Comparison of ENCODE assay signal across 8 cellular contexts in the genomic region with DNA sequence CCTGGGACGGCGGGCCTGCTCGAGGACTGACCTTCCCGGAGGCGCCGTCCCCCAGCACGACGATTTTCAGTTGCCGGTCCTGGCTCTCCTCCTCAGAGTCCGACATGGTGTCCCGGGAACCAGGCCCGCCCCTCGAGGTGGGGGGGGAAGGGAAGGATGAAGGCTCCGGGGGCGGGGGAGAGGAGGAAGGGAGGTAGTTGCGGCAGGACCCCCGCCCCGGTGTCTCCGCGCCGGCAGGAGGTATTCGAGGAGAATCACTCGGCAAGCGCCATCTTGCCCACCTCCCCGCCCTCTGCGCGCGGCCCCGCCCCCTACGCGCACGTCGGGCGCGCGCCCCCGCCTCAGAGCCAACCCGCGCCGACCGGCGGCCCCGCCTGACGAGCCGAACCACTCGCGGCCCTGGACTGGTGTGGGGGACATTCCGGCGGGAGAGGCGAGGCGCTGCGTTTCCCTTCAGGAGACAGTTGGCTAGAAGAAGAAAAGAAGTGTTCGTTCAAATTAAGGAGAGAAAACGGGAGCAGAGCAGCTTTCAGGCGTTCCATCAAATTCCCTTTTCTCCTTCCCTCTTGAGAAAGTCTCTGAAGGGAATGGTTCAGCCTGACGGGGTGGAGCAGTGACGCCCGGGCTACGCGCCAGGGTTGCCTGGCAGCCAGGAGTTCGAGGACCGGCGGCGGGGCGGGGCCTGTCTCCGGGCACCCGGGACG.
DNase-seq lines count a peak whose midpoint lies in the region; ATAC-seq and TF ChIP-seq lines count a peak whose summit lies in the region.

A gene (minus strand): TSS at position 296 of the 704 bp plus-strand sequence.

- peak; percentile 51; the same call in 1 of the 2 replicates for TF ChIP-seq EP300 in Ishikawa (IDR thresholded peaks at IDR 0.05; ENCODE audit: borderline replicate concordance)

- peak; percentile 93 for ATAC-seq in GM21619 (IDR thresholded peaks at IDR 0.05; ENCODE audit: unreplicated experiment)

- TF ChIP-seq RAD21 in Ishikawa (IDR thresholded peaks at IDR 0.05; ENCODE audit: low read depth), result no peak

- DNase-seq in DMS153 (lab: John Stamatoyannopoulos, UW), result peak; percentile 80
- DNase-seq in OCI-M2 (lab: John Stamatoyannopoulos, UW; ENCODE audit: unreplicated experiment), result peak; percentile 33
- peak; percentile 89 for DNase-seq in activated T-cell treated with anti-CD3 and anti-CD28 coated beads for 4 hours
- peak; percentile 84 for DNase-seq in epidermal melanocyte (ENCODE audit: insufficient read length, low spot score)
- peak; percentile 91 for DNase-seq in middle frontal gyrus (ENCODE audit: extremely low spot score, low spot score)
- peak; percentile 84 to 86 for DNase-seq in stimulated activated CD8-positive, alpha-beta memory T cell treated with anti-CD3 and anti-CD28 coated beads, Interleukin-2, amount 100 ng/mL, for 1 hour (ENCODE audit: low read depth in 2 of 2)

TF ChIP-seq in Ishikawa, 13 proteins besides CTCF, POLR2A, EP300 and RAD21:
- no peak for TF ChIP-seq TEAD4 (IDR thresholded peaks at IDR 0.05)
- TF ChIP-seq CEBPB (IDR thresholded peaks at IDR 0.05), result no peak
- TF ChIP-seq TCF12 (IDR thresholded peaks at IDR 0.05; ENCODE audit: low read depth), result no peak
- TF ChIP-seq, protein P1, sequence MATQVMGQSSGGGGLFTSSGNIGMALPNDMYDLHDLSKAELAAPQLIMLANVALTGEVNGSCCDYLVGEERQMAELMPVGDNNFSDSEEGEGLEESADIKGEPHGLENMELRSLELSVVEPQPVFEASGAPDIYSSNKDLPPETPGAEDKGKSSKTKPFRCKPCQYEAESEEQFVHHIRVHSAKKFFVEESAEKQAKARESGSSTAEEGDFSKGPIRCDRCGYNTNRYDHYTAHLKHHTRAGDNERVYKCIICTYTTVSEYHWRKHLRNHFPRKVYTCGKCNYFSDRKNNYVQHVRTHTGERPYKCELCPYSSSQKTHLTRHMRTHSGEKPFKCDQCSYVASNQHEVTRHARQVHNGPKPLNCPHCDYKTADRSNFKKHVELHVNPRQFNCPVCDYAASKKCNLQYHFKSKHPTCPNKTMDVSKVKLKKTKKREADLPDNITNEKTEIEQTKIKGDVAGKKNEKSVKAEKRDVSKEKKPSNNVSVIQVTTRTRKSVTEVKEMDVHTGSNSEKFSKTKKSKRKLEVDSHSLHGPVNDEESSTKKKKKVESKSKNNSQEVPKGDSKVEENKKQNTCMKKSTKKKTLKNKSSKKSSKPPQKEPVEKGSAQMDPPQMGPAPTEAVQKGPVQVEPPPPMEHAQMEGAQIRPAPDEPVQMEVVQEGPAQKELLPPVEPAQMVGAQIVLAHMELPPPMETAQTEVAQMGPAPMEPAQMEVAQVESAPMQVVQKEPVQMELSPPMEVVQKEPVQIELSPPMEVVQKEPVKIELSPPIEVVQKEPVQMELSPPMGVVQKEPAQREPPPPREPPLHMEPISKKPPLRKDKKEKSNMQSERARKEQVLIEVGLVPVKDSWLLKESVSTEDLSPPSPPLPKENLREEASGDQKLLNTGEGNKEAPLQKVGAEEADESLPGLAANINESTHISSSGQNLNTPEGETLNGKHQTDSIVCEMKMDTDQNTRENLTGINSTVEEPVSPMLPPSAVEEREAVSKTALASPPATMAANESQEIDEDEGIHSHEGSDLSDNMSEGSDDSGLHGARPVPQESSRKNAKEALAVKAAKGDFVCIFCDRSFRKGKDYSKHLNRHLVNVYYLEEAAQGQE (IDR thresholded peaks at IDR 0.05; ENCODE audit: low read depth), result no peak; the same call in 1 of the 2 replicates
- peak; percentile 91 for TF ChIP-seq YY1 (IDR thresholded peaks at IDR 0.05; ENCODE audit: low read depth)
- TF ChIP-seq FOXM1 (IDR thresholded peaks at IDR 0.05; ENCODE audit: borderline replicate concordance, low read depth), result no peak
- peak; percentile 66 for TF ChIP-seq CREB1 (IDR thresholded peaks at IDR 0.05; ENCODE audit: low read depth)
- TF ChIP-seq, protein P2, sequence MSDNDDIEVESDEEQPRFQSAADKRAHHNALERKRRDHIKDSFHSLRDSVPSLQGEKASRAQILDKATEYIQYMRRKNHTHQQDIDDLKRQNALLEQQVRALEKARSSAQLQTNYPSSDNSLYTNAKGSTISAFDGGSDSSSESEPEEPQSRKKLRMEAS (IDR thresholded peaks at IDR 0.05), result no peak
- TF ChIP-seq ZBTB7A (IDR thresholded peaks at IDR 0.05; ENCODE audit: low read depth), result 0 out of 2 replicates have a peak, but pooled peaks have one; percentile 50
- peak; percentile 94 for TF ChIP-seq TAF1 (IDR thresholded peaks at IDR 0.05; ENCODE audit: low read depth)
- TF ChIP-seq, protein P3, sequence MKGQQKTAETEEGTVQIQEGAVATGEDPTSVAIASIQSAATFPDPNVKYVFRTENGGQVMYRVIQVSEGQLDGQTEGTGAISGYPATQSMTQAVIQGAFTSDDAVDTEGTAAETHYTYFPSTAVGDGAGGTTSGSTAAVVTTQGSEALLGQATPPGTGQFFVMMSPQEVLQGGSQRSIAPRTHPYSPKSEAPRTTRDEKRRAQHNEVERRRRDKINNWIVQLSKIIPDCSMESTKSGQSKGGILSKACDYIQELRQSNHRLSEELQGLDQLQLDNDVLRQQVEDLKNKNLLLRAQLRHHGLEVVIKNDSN (IDR thresholded peaks at IDR 0.05), result no peak
- no peak for TF ChIP-seq EGR1 (IDR thresholded peaks at IDR 0.05)
- peak; percentile 66 for TF ChIP-seq NFIC (IDR thresholded peaks at IDR 0.05)

Comparison
In these comparisons a context has a peak if more than half of its experiments do, and no peak if none do; other contexts are left out.
1. Peak in every context shown above with its lines: DNase-seq and ATAC-seq.
2. DNase-seq: peak in every context shown above with its lines; median percentile 91 in middle frontal gyrus; 89 in activated T-cell treated with anti-CD3 and anti-CD28 coated beads for 4 hours; 85 in stimulated activated CD8-positive, alpha-beta memory T cell treated with anti-CD3 and anti-CD28 coated beads, Interleukin-2, amount 100 ng/mL, for 1 hour; 84 in epidermal melanocyte; 80 in DMS153; 33 in OCI-M2.